Comparison of ENCODE assay signal across 21 cellular contexts in genomic region chr11:112786196-112786595, GRCh38.
"Had no signal": no experiment of that assay in that cellular context is flagged by ENCODE, and none has a peak within 500 bp of the region (broad histone marks: within the 10 kb centered on the region; RNA-seq: fewer than 3 reads in every experiment).

No MANE protein-coding gene starts in this region.

- H3K36me3 ChIP-seq: adrenal gland, gastroesophageal sphincter, suprapubic skin, transverse colon had no signal

- H3K9me3 ChIP-seq: adrenal gland, gastroesophageal sphincter, suprapubic skin, transverse colon had no signal

- H3K4me3 ChIP-seq: adrenal gland, gastroesophageal sphincter, lung, skin epidermis, transverse colon had no signal

- H3K4me3 Mint-ChIP-seq: activated CD8-positive, alpha-beta T cell treated with anti-CD3 and anti-CD28 coated beads, Interleukin-2, amount 10 ng/mL, durations not matched to agents 7 days and 5 days; activated naive CD8-positive, alpha-beta T cell; activated T-cell treated with anti-CD3 and anti-CD28 coated beads, Interleukin-2, amount 50 U/mL, for 24 hours; endodermal cell; naive thymus-derived CD8-positive, alpha-beta T cell; stimulated activated effector memory CD8-positive, alpha-beta T cell treated with anti-CD3 and anti-CD28 coated beads, Interleukin-12 subunit alpha, Interleukin-12 subunit beta, amount 100 ng/mL, for 72 hours; stimulated activated naive CD8-positive, alpha-beta T cell treated with anti-CD3 and anti-CD28 coated beads, Interleukin-15, amount 100 ng/mL, for 72 hours had no signal

- H3K27me3 ChIP-seq: adrenal gland, gastroesophageal sphincter, transverse colon had no signal

- H3K4me1 Mint-ChIP-seq: naive thymus-derived CD8-positive, alpha-beta T cell; stimulated activated effector memory CD8-positive, alpha-beta T cell treated with anti-CD3 and anti-CD28 coated beads, Interleukin-12 subunit alpha, Interleukin-12 subunit beta, amount 100 ng/mL, for 72 hours; stimulated activated naive CD8-positive, alpha-beta T cell treated with anti-CD3 and anti-CD28 coated beads, Interleukin-15, amount 100 ng/mL, for 72 hours had no signal

- H3K36me3 Mint-ChIP-seq: activated naive CD8-positive, alpha-beta T cell; naive thymus-derived CD8-positive, alpha-beta T cell; stimulated activated effector memory CD8-positive, alpha-beta T cell treated with anti-CD3 and anti-CD28 coated beads, Interleukin-12 subunit alpha, Interleukin-12 subunit beta, amount 100 ng/mL, for 72 hours had no signal

- ATAC-seq: activated CD8-positive, alpha-beta T cell treated with anti-CD3 and anti-CD28 coated beads, Interleukin-2, amount 10 ng/mL, durations not matched to agents 7 days and 5 days; naive thymus-derived CD8-positive, alpha-beta T cell; stimulated activated effector memory CD8-positive, alpha-beta T cell treated with anti-CD3 and anti-CD28 coated beads, Interleukin-12 subunit alpha, Interleukin-12 subunit beta, amount 100 ng/mL, for 72 hours; stimulated activated naive CD8-positive, alpha-beta T cell treated with anti-CD3 and anti-CD28 coated beads, Interleukin-15, amount 100 ng/mL, for 72 hours had no signal

- H3K27ac ChIP-seq: epithelial cell of prostate had no signal

- DNase-seq: activated CD4-positive, alpha-beta T cell treated with anti-CD3 and anti-CD28 coated beads, Interleukin-2, amount 50 U/mL, for 1 hour; activated CD8-positive, alpha-beta T cell treated with anti-CD3 and anti-CD28 coated beads, Interleukin-2, amount 10 ng/mL, durations not matched to agents 7 days and 5 days; activated naive CD4-positive, alpha-beta T cell; activated T-cell treated with anti-CD3 and anti-CD28 coated beads, Interleukin-2, amount 50 U/mL, for 24 hours; cortex of kidney; naive thymus-derived CD8-positive, alpha-beta T cell; retina; stimulated activated CD4-positive, alpha-beta T cell treated with anti-CD3 and anti-CD28 coated beads, Interleukin-2, amount 100 ng/mL, for 24 hours; stimulated activated naive CD8-positive, alpha-beta T cell treated with anti-CD3 and anti-CD28 coated beads, Interleukin-15, amount 100 ng/mL, for 72 hours; T-helper 2 cell; transverse colon had no signal

- H3K9me3 Mint-ChIP-seq: activated T-cell treated with anti-CD3 and anti-CD28 coated beads, Interleukin-2, amount 50 U/mL, for 24 hours; activated T-helper 2 cell treated with anti-CD3 and anti-CD28 coated beads, Interferon-gamma antibody, Interleukin-2, Interleukin-4, amounts not matched to agents 10 μg/mL and 5 μg/mL and 100 μg/mL, durations not matched to agents 14 hours and 24 hours and 36 hours; endodermal cell; stimulated activated effector memory CD8-positive, alpha-beta T cell treated with anti-CD3 and anti-CD28 coated beads, Interleukin-12 subunit alpha, Interleukin-12 subunit beta, amount 100 ng/mL, for 72 hours; stimulated activated naive CD8-positive, alpha-beta T cell treated with anti-CD3 and anti-CD28 coated beads, Interleukin-15, amount 100 ng/mL, for 72 hours had no signal

- H3K27ac Mint-ChIP-seq: activated CD8-positive, alpha-beta T cell treated with anti-CD3 and anti-CD28 coated beads, Interleukin-2, amount 10 ng/mL, durations not matched to agents 7 days and 5 days; activated naive CD8-positive, alpha-beta T cell; activated T-cell treated with anti-CD3 and anti-CD28 coated beads, Interleukin-2, amount 50 U/mL, for 24 hours; activated T-helper 2 cell treated with anti-CD3 and anti-CD28 coated beads, Interferon-gamma antibody, Interleukin-2, Interleukin-4, amounts not matched to agents 10 μg/mL and 5 μg/mL and 100 μg/mL, durations not matched to agents 14 hours and 24 hours and 36 hours; endodermal cell; naive thymus-derived CD8-positive, alpha-beta T cell; stimulated activated effector memory CD8-positive, alpha-beta T cell treated with anti-CD3 and anti-CD28 coated beads, Interleukin-12 subunit alpha, Interleukin-12 subunit beta, amount 100 ng/mL, for 72 hours; stimulated activated naive CD8-positive, alpha-beta T cell treated with anti-CD3 and anti-CD28 coated beads, Interleukin-15, amount 100 ng/mL, for 72 hours had no signal
